8 cellular contexts compared by ENCODE assay signal in genomic region chr7:7772385-7772784, GRCh38. TPM values are rescaled to one million over a fixed set of nuclear protein-coding genes. Genes with fewer than 3 reads are reported as not detected.
DNase-seq lines count a peak whose midpoint lies in the region; ATAC-seq, FAIRE-seq and TF ChIP-seq lines count a peak whose summit lies in the region.

No MANE protein-coding gene starts in this region.

- CTCF ChIA-PET in PC-9 (lab: Charles Lee) = no interaction called here

- TF ChIP-seq CTCF in keratinocyte (optimal IDR thresholded peaks at IDR 0.05 in 1 of 3, IDR thresholded peaks at IDR 0.05 in 1 of 3, conservative IDR thresholded peaks at IDR 0.05 in 1 of 3; ENCODE audit: extremely low read depth in 1 of 3, insufficient read depth in 2 of 3, low read length in 3 of 3) = no peak
- TF ChIP-seq CTCF in ovary (IDR thresholded peaks at IDR 0.05) = no peak
- TF ChIP-seq CTCF in PC-9 (conservative IDR thresholded peaks at IDR 0.05) = no peak
- no peak for TF ChIP-seq CTCF in gastrocnemius medialis (IDR thresholded peaks at IDR 0.05 in 4 of 5, conservative IDR thresholded peaks at IDR 0.05 in 1 of 5)

- H3K9me2 ChIP-seq in PC-9 (ENCODE audit: insufficient read depth) = no peaks in the 10 kb centered on the region

- no peak for TF ChIP-seq EP300 in ovary (IDR thresholded peaks at IDR 0.05)

- POLR2A ChIA-PET in PC-9 (lab: Charles Lee; ENCODE audit: unreplicated experiment) = interaction anchor here (0.8 kb wide), 1 partner anchor 132 kb away, joined by 5 read pairs; no protein-coding TSS in a partner anchor

- H2AFZ ChIP-seq in keratinocyte (ENCODE audit: control insufficient read depth, low read length) (peak overlapping the region; percentile 75), PC-9 (no peak overlapping the region)

- H3F3A ChIP-seq in PC-9 (ENCODE audit: insufficient read depth, low read depth) = no peaks in the 10 kb centered on the region

- peak; percentile 59 for FAIRE-seq in GM18507 (lab: Jason Lieb, UNC)
- FAIRE-seq in keratinocyte (lab: Jason Lieb, UNC) = peak; percentile 85

- in situ Hi-C loops in gastrocnemius medialis (cut with MboI; ENCODE audit: low sequenced_read_pairs in 4 of 4) = loop anchor here in 1 of 4 donors (25.0 kb wide), 1 partner anchor 440 kb away; no protein-coding TSS in a partner anchor

- TF ChIP-seq POLR2A in ovary (IDR thresholded peaks at IDR 0.05) (no peak), gastrocnemius medialis (IDR thresholded peaks at IDR 0.05) (no peak)

- dilution Hi-C loops in keratinocyte (cut with MboI; ENCODE audit: extremely low pct_ligation_motif_present, low sequenced_read_pairs) = no loop called here

- H3K79me2 ChIP-seq in keratinocyte (ENCODE audit: control insufficient read depth, insufficient read depth, low read length) (no peaks in the 10 kb centered on the region), PC-9 (ENCODE audit: low read depth) (no peaks in the 10 kb centered on the region)

- H3K9me3 ChIP-seq in SJCRH30 (replicated peaks) = no peaks in the 10 kb centered on the region
- no peaks in the 10 kb centered on the region for H3K9me3 ChIP-seq in keratinocyte (ENCODE audit: control insufficient read depth, low read depth, low read length)
- no peaks in the 10 kb centered on the region for H3K9me3 ChIP-seq in ovary
- H3K9me3 ChIP-seq in PC-9 (ENCODE audit: insufficient read depth, low read depth) = no peaks in the 10 kb centered on the region
- H3K9me3 ChIP-seq in gastrocnemius medialis = no peaks in the 10 kb centered on the region

- H3K27ac ChIP-seq in SJCRH30 = peak overlapping the region; percentile 16; the same call in 1 of the 2 replicates
- peak overlapping the region; percentile 75 for H3K27ac ChIP-seq in keratinocyte (ENCODE audit: control insufficient read depth, insufficient read depth, low read length)
- H3K27ac ChIP-seq in ovary = no peak overlapping the region
- no peak overlapping the region for H3K27ac ChIP-seq in PC-9
- no peak overlapping the region for H3K27ac ChIP-seq in gastrocnemius medialis

- H3K9me1 ChIP-seq in keratinocyte (ENCODE audit: control insufficient read depth, extremely low read depth, insufficient read depth, low read length) = no peaks in the 10 kb centered on the region

- DNase-seq in GM18507 (ENCODE audit: extremely low spot score, insufficient read length, low read depth) (no peak), SJCRH30 (peak; percentile 27 to 65), keratinocyte (ENCODE audit: low read depth, low spot score) (peak; percentile 81), ovary (no peak), PC-9 (no peak), gastrocnemius medialis (no peak)

- peak overlapping the region; percentile 53 for H3K9ac ChIP-seq in keratinocyte (ENCODE audit: control insufficient read depth, extremely low read depth, insufficient read depth, low read length)

- peak; percentile 49 for ATAC-seq in HG03039 (IDR thresholded peaks at IDR 0.05; ENCODE audit: unreplicated experiment)
- ATAC-seq in gastrocnemius medialis = no peak
- ATAC-seq in GM21737 (IDR thresholded peaks at IDR 0.05; ENCODE audit: unreplicated experiment) = no peak

- intact Hi-C loops in ovary (cut with DNase I) (no loop called here), PC-9 (cut with micrococcal nuclease; ENCODE audit: unreplicated experiment) (no loop called here), gastrocnemius medialis (cut with DNase I; ENCODE audit: low total_unique reads) (no loop called here)

- H4K20me1 ChIP-seq in keratinocyte (ENCODE audit: control insufficient read depth, extremely low read depth, insufficient read depth, low read length) (no peaks in the 10 kb centered on the region), PC-9 (ENCODE audit: insufficient read depth) (no peaks in the 10 kb centered on the region)

- WGBS in ovary, 3 donors = 64 to 78% (median 67%) methylated on average over 6 of the region's 6 CpGs

- H3K4me3 ChIP-seq in SJCRH30 = peak overlapping the region; percentile 33
- peak overlapping the region in 2 of 3 experiments; percentile 54 to 61 for H3K4me3 ChIP-seq in keratinocyte (ENCODE audit: control insufficient read depth in 2 of 3, extremely low read depth in 1 of 3, insufficient read depth in 2 of 3, low read depth in 1 of 3, low read length in 3 of 3)
- H3K4me3 ChIP-seq in ovary = no peak overlapping the region
- H3K4me3 ChIP-seq in PC-9 = no peak overlapping the region
- no peak overlapping the region for H3K4me3 ChIP-seq in gastrocnemius medialis

- H3K4me1 ChIP-seq in SJCRH30 (0 out of 2 replicates have a peak, but pooled peaks cover 5% of the 10 kb centered on the region), keratinocyte (ENCODE audit: control insufficient read depth, extremely low read depth, insufficient read depth, low read length) (peaks cover 12% of the 10 kb centered on the region), ovary (ENCODE audit: insufficient read depth) (peaks cover 3% of the 10 kb centered on the region), PC-9 (replicated peaks; ENCODE audit: insufficient read depth) (no peaks in the 10 kb centered on the region), gastrocnemius medialis (no peaks in the 10 kb centered on the region)

- H3K36me3 ChIP-seq in SJCRH30 (no peaks in the 10 kb centered on the region), keratinocyte (ENCODE audit: control insufficient read depth in 2 of 2, extremely low read depth in 1 of 2, insufficient read depth in 2 of 2, low read length in 2 of 2) (no peaks in the 10 kb centered on the region), ovary (no peaks in the 10 kb centered on the region), PC-9 (ENCODE audit: low read depth) (no peaks in the 10 kb centered on the region), gastrocnemius medialis (no peaks in the 10 kb centered on the region)

- BruUV-seq in PC-9 (replicated peaks; lab: Mats Ljungman, UMichigan) = no TSS peak

- peak overlapping the region; percentile 83 for H3K4me2 ChIP-seq in keratinocyte (ENCODE audit: control insufficient read depth, extremely low read depth, insufficient read depth, low read depth, low read length)
- no peak overlapping the region for H3K4me2 ChIP-seq in PC-9

- H3K27me3 ChIP-seq in SJCRH30 = no peaks in the 10 kb centered on the region
- no peaks in the 10 kb centered on the region for H3K27me3 ChIP-seq in keratinocyte (ENCODE audit: control insufficient read depth, extremely low read depth, insufficient read depth, low read length)
- no peaks in the 10 kb centered on the region for H3K27me3 ChIP-seq in ovary
- no peaks in the 10 kb centered on the region for H3K27me3 ChIP-seq in PC-9 (ENCODE audit: insufficient read depth, low read depth)
- no peaks in the 10 kb centered on the region for H3K27me3 ChIP-seq in gastrocnemius medialis

RNA-seq across cellular contexts. Expression of gene RPA3, which starts 54.0 kb away (rescaled TPM):
- total RNA-seq in SJCRH30 (2014; rRNA removed; shearing (Covaris generic)) = 88.8 and 91.5 TPM in 2 replicates
- polyA plus RNA-seq in keratinocyte (19.2 to 51.1 TPM (median 28.3 TPM) in 3 replicates), ovary (10 to 100 TPM; 16.8 to 22.2 TPM)
- 2.7 TPM for polyA plus RNA-seq in keratinocyte (2011; ENCODE audit: low read depth)
- polyA plus RNA-seq in keratinocyte (2011; cell fraction: cytosol; rRNA removed) = 25.2 and 27.3 TPM in 2 replicates
- 7.6 and 8.9 TPM in 2 replicates for polyA plus RNA-seq in keratinocyte (2011; cell fraction: nucleus; rRNA removed)
- polyA plus RNA-seq in keratinocyte (2012; ENCODE audit: low replicate concordance) = 24.5 and 37.1 TPM in 2 replicates
- polyA minus RNA-seq in keratinocyte = 3.5 to 6.5 TPM (median 4.0 TPM) in 3 replicates
- 12.3 TPM for polyA minus RNA-seq in keratinocyte (2011; cell fraction: cytosol; rRNA and poly(A)+ RNA removed)
- polyA minus RNA-seq in keratinocyte (2011; cell fraction: nucleus; rRNA and poly(A)+ RNA removed) = 2.5 and 3.3 TPM in 2 replicates
- total RNA-seq in ovary (10 to 100 TPM in 6 of 7 donors, 1 to 10 TPM in 1; 8.6 to 28.6 (median 17.8) TPM), PC-9 (2021) (147 and 166 TPM in 2 replicates), gastrocnemius medialis (10 to 100 TPM in 3 of 4 donors, 1 to 10 TPM in 1; 4.7 to 14.3 (median 12.5) TPM)

Comparison
In these comparisons a context has a peak if more than half of its experiments do, and no peak if none do; other contexts are left out.
1. DNase-seq: peak in SJCRH30 (2 of 2) and keratinocyte (single experiment); none in GM18507 (single experiment), ovary (0 of 5), PC-9 (0 of 2) and gastrocnemius medialis (0 of 2).
2. H3K27ac ChIP-seq: peak in SJCRH30 (single experiment) and keratinocyte (single experiment); none in ovary (0 of 2), PC-9 (single experiment) and gastrocnemius medialis (0 of 4).
3. H3K4me3 ChIP-seq: peak in SJCRH30 (single experiment) and keratinocyte (2 of 3); none in ovary (single experiment), PC-9 (single experiment) and gastrocnemius medialis (0 of 4).